ENCODE assay signal across 18 cellular contexts in the genomic region with DNA sequence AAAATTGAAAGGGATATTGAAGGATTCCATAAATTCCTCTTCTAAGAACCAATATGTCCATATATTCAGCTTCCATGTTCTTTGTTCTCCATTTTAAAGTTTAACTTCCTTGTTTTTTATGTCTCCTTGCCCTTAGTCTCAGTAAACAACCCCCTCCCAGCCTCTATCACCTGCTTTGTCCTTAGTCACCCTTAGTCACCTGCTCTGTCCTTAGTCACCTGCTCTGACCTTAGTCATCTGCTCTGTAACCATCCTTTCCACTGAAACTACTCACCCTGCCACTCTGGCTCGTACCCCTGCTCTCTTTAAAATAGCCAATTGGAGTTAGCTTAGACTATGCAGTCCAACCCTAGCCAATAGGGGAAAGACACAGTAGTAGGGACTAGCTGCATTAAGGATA.
DNase-seq lines count a peak whose midpoint lies in the region; ATAC-seq and TF ChIP-seq lines count a peak whose summit lies in the region.
"Had no signal": no experiment of that assay in that cellular context is flagged by ENCODE, and none has a peak within 500 bp of the region (broad histone marks: within the 10 kb centered on the region; RNA-seq: fewer than 3 reads in every experiment).

No MANE protein-coding gene starts in this region.

- no peaks in the 10 kb centered on the region for H3K27me3 Mint-ChIP-seq in activated T-cell treated with anti-CD3 and anti-CD28 coated beads, Interleukin-2, amount 50 U/mL, for 72 hours (ENCODE audit: low read depth)

- intact Hi-C loops in lower lobe of right lung (cut with DNase I) = no loop called here

- H3K27me3 ChIP-seq in hepatocyte (no peaks in the 10 kb centered on the region), lower lobe of right lung (ENCODE audit: low read depth) (no peaks in the 10 kb centered on the region)

- H3K27ac Mint-ChIP-seq in activated T-cell treated with anti-CD3 and anti-CD28 coated beads, Interleukin-2, amount 50 U/mL, for 72 hours = no peak overlapping the region

- DNase-seq in activated T-cell treated with anti-CD3 and anti-CD28 coated beads, Interleukin-2, amount 50 U/mL, for 72 hours = no peak
- DNase-seq in activated T-cell treated with anti-CD3 and anti-CD28 coated beads for 4 hours (no peak), LoVo (ENCODE audit: low spot score) (peak; percentile 22), hepatocyte (ENCODE audit: low spot score) (peak; percentile 32), lower lobe of right lung (no peak), occipital lobe (lab: John Stamatoyannopoulos, UW) (no peak)
- DNase-seq: DMS153, IMR-90, KG1, MM.1S, NCI-H2029, NCI-H446 treated with DMSO at 0.1 percent for 48 hours, NCI-H526, NCI-H82, PC-9, SHP77 had no signal

- no peaks in the 10 kb centered on the region for H4K20me1 ChIP-seq in hepatocyte (ENCODE audit: insufficient read depth, poor library complexity, severe bottlenecking)

- H3K4me1 Mint-ChIP-seq in activated T-cell treated with anti-CD3 and anti-CD28 coated beads, Interleukin-2, amount 50 U/mL, for 72 hours (ENCODE audit: low read depth) = no peaks in the 10 kb centered on the region

- H3K4me3 ChIP-seq in hepatocyte = no peak overlapping the region
- H3K4me3 ChIP-seq in lower lobe of right lung = no peak overlapping the region
- H3K4me3 ChIP-seq: PC-9 had no signal

- no peak overlapping the region for H2AFZ ChIP-seq in hepatocyte
- H2AFZ ChIP-seq: PC-9 had no signal

- peak; percentile 41 to 67 for ATAC-seq in activated T-cell treated with anti-CD3 and anti-CD28 coated beads, Interleukin-2, amount 50 U/mL, for 72 hours (replicated peaks in 1 of 2)
- ATAC-seq in lower lobe of right lung (no peak), HG03354 (IDR thresholded peaks at IDR 0.05; ENCODE audit: poor library complexity, severe bottlenecking, unreplicated experiment) (no peak)

- H3K36me3 ChIP-seq in hepatocyte (replicated peaks; ENCODE audit: insufficient read depth, low read depth) (no peaks in the 10 kb centered on the region), lower lobe of right lung (no peaks in the 10 kb centered on the region)

- no peaks in the 10 kb centered on the region for H3K79me2 ChIP-seq in hepatocyte

- H3K9me3 ChIP-seq in hepatocyte (ENCODE audit: low read depth) (no peaks in the 10 kb centered on the region), lower lobe of right lung (peaks cover 14% of the 10 kb centered on the region)

- H3K9me2 ChIP-seq in hepatocyte (replicated peaks; ENCODE audit: insufficient read depth) = no peaks in the 10 kb centered on the region

- peaks cover 5 to 13% of the 10 kb centered on the region in 2 donors for H3K36me3 Mint-ChIP-seq in activated T-cell treated with anti-CD3 and anti-CD28 coated beads, Interleukin-2, amount 50 U/mL, for 72 hours (ENCODE audit: insufficient read depth in 2 of 2)

- TF ChIP-seq CTCF in hepatocyte (IDR thresholded peaks at IDR 0.05; ENCODE audit: poor library complexity) (no peak), lower lobe of right lung (IDR thresholded peaks at IDR 0.05) (no peak)

- no peak overlapping the region for H3K4me3 Mint-ChIP-seq in activated T-cell treated with anti-CD3 and anti-CD28 coated beads, Interleukin-2, amount 50 U/mL, for 72 hours

- H3K9me3 Mint-ChIP-seq in activated T-cell treated with anti-CD3 and anti-CD28 coated beads, Interleukin-2, amount 50 U/mL, for 72 hours = peaks cover 9 to 10% of the 10 kb centered on the region in 2 donors

- H3K4me1 ChIP-seq in hepatocyte (ENCODE audit: insufficient read depth) = no peaks in the 10 kb centered on the region
- H3K4me1 ChIP-seq in lower lobe of right lung = no peaks in the 10 kb centered on the region

- WGBS in hepatocyte (ENCODE audit: low lambda C conversion rate, missing lambda C conversion rate) = 63% methylated on average over 1 of the region's 1 CpG

- no peak overlapping the region for H3K4me2 ChIP-seq in hepatocyte
- H3K4me2 ChIP-seq: PC-9 had no signal

- H3K27ac ChIP-seq in hepatocyte = no peak overlapping the region
- no peak overlapping the region for H3K27ac ChIP-seq in lower lobe of right lung
- H3K27ac ChIP-seq: PC-9, RWPE1 had no signal

Comparison
In these comparisons a context has a peak if more than half of its experiments do, and no peak if none do; other contexts are left out.
1. ATAC-seq: peak in activated T-cell treated with anti-CD3 and anti-CD28 coated beads, Interleukin-2, amount 50 U/mL, for 72 hours (2 of 2); none in lower lobe of right lung (0 of 2) and HG03354 (single experiment).
2. DNase-seq: peak in LoVo (single experiment) and hepatocyte (single experiment); none in activated T-cell treated with anti-CD3 and anti-CD28 coated beads, Interleukin-2, amount 50 U/mL, for 72 hours (0 of 2), activated T-cell treated with anti-CD3 and anti-CD28 coated beads for 4 hours (single experiment), lower lobe of right lung (single experiment) and occipital lobe (single experiment).